ENCODE assay signal across 9 cellular contexts in the genomic region with DNA sequence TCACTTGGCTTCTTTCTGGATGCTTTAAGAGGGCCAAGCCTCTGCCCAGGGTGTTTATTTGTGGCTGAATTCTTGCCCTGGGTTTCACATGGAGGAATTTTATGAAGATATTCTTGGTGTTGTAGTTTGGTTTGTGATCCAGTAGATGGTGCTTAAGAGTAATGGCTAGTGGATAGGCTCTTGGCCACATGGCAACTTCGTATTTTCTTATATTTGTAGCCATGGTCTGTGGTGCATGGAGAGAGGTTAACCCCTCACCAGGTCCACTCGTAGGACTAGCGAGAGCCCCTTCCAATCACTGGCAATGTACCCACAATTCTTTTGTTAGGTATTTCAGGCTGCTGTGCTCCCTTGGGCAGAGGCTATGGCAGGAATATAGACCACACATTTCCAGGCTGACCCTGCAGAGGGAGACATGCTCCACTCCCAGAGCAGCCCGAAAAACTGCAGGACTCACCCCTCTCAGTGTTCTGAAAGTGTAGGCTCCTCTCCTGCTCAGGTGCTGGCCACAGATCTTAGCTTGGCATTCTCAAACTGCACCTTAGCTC.
DNase-seq lines count a peak whose midpoint lies in the region; ATAC-seq, FAIRE-seq and TF ChIP-seq lines count a peak whose summit lies in the region.
"Had no signal": no experiment of that assay in that cellular context is flagged by ENCODE, and none has a peak within 500 bp of the region (broad histone marks: within the 10 kb centered on the region; RNA-seq: fewer than 3 reads in every experiment).

No MANE protein-coding gene starts in this region.

- no peaks in the 10 kb centered on the region for H3K27me3 ChIP-seq in MM.1S (replicated peaks; ENCODE audit: insufficient read depth, low read length)
- H3K27me3 ChIP-seq in mammary epithelial cell (ENCODE audit: insufficient read depth, low read length) = no peaks in the 10 kb centered on the region
- H3K27me3 ChIP-seq in pancreas = no peaks in the 10 kb centered on the region
- H3K27me3 ChIP-seq: stomach had no signal

- no TSS peak for BruUV-seq in mammary epithelial cell (replicated peaks; lab: Mats Ljungman, UMichigan)

- DNase-seq in MM.1S (peak; percentile 24), mammary epithelial cell (peak; percentile 56), pancreas (no peak), nucleus accumbens (lab: John Stamatoyannopoulos, UW) (no peak), globus pallidus (ENCODE audit: low spot score) (no peak), C1 segment of cervical spinal cord (lab: John Stamatoyannopoulos, UW) (no peak)
- no peak for DNase-seq in stimulated activated CD4-positive, alpha-beta T cell treated with anti-CD3 and anti-CD28 coated beads, Interleukin-12 subunit alpha, Interleukin-12 subunit beta, amount 100 ng/mL, for 4 hours
- DNase-seq: stomach had no signal

- H3K4me1 ChIP-seq in MM.1S (ENCODE audit: low read length) (no peaks in the 10 kb centered on the region), mammary epithelial cell (ENCODE audit: insufficient read depth, low read length) (no peaks in the 10 kb centered on the region), pancreas (no peaks in the 10 kb centered on the region)
- H3K4me1 ChIP-seq: stomach had no signal

- peak in 3 of 4 donors; percentile 38 to 63 (median 55) for ATAC-seq in pancreas

- H3K79me2 ChIP-seq in MM.1S (ENCODE audit: low read length) (no peaks in the 10 kb centered on the region), mammary epithelial cell (ENCODE audit: insufficient read depth, low read length) (no peaks in the 10 kb centered on the region)

- no peaks in the 10 kb centered on the region for H3F3A ChIP-seq in MM.1S (ENCODE audit: insufficient read depth, low read length)

- H3K9me2 ChIP-seq in MM.1S (replicated peaks; ENCODE audit: insufficient read depth, low read length) = no peaks in the 10 kb centered on the region

- in situ Hi-C loops in mammary epithelial cell (cut with MboI; ENCODE audit: low sequenced_read_pairs in 2 of 2) = no loop called here

- 0 out of 2 replicates have a peak overlapping the region, but pooled peaks have one; percentile 7 for H2AFZ ChIP-seq in MM.1S (ENCODE audit: low read length)
- peak overlapping the region; percentile 66 for H2AFZ ChIP-seq in mammary epithelial cell (ENCODE audit: low read depth, low read length)

- dilution Hi-C loops in mammary epithelial cell (cut with HindIII; ENCODE audit: low sequenced_read_pairs) = no loop called here

- WGBS in mammary epithelial cell (ENCODE audit: low coverage, missing lambda C conversion rate) = 83% methylated on average over 3 of the region's 4 CpGs
- 56 to 66% methylated on average over 4 of the region's 4 CpGs for WGBS in pancreas, 2 donors

- intact Hi-C loops in mammary epithelial cell (cut with micrococcal nuclease) (loop anchor here (1.0 to 5.0 kb wide), 9 partner anchors 228 to 1286 kb away; no protein-coding TSS in a partner anchor), pancreas (cut with DNase I) (no loop called here)

- H3K9me3 ChIP-seq in MM.1S (replicated peaks; ENCODE audit: insufficient read depth, low read length) (no peaks in the 10 kb centered on the region), mammary epithelial cell (replicated peaks; ENCODE audit: insufficient read depth, low read length) (peaks cover 6% of the 10 kb centered on the region), pancreas (peaks cover 0 to 3% (median 0%) of the 10 kb centered on the region in 4 donors)
- H3K9me3 ChIP-seq: stomach had no signal

- H4K20me1 ChIP-seq in MM.1S (ENCODE audit: insufficient read depth, low read length) (no peaks in the 10 kb centered on the region), mammary epithelial cell (ENCODE audit: insufficient read depth, low read length) (no peaks in the 10 kb centered on the region)

- no peak for FAIRE-seq in pancreas (lab: Jason Lieb, UNC)

- H3K36me3 ChIP-seq in MM.1S (replicated peaks; ENCODE audit: insufficient read depth, low read length) (no peaks in the 10 kb centered on the region), mammary epithelial cell (ENCODE audit: insufficient read depth, low read length) (no peaks in the 10 kb centered on the region), pancreas (no peaks in the 10 kb centered on the region)
- H3K36me3 ChIP-seq: stomach had no signal

- peak overlapping the region; percentile 30; the same call in 1 of the 2 replicates for H3K4me2 ChIP-seq in MM.1S (ENCODE audit: low read depth, low read length)
- H3K4me2 ChIP-seq in mammary epithelial cell (ENCODE audit: insufficient read depth, low read depth, low read length) = no peak overlapping the region

- CTCF ChIA-PET in mammary epithelial cell (lab: Charles Lee; ENCODE audit: low non-redundant PET) = interaction anchor here (0.6 to 0.7 kb wide), 5 partner anchors 437 to 1264 kb away, joined by 3 to 7 read pairs (median 3); no protein-coding TSS in a partner anchor

- no peak overlapping the region for H3K9ac ChIP-seq in MM.1S (ENCODE audit: low read length)
- H3K9ac ChIP-seq in mammary epithelial cell (ENCODE audit: insufficient read depth, low read length) = no peak overlapping the region

- H3K27ac ChIP-seq in MM.1S (ENCODE audit: low read length) (no peak overlapping the region), mammary epithelial cell (ENCODE audit: insufficient read depth, low read depth, low read length) (no peak overlapping the region), pancreas (no peak overlapping the region)
- H3K27ac ChIP-seq: stomach had no signal

- TF ChIP-seq CTCF in GM12874 (IDR thresholded peaks at IDR 0.05; ENCODE audit: insufficient read depth, low read depth, low read length) = peak; percentile 17; the same call in 1 of the 2 replicates
- TF ChIP-seq CTCF in MM.1S (IDR thresholded peaks at IDR 0.05; ENCODE audit: low read length) = peak; percentile 56
- peak; percentile 40 to 54 for TF ChIP-seq CTCF in mammary epithelial cell (conservative IDR thresholded peaks at IDR 0.05 in 1 of 2, IDR thresholded peaks at IDR 0.05 in 1 of 2; ENCODE audit: extremely low read depth in 1 of 2, insufficient read depth in 1 of 2, low read depth in 1 of 2, low read length in 2 of 2)
- TF ChIP-seq CTCF in pancreas (IDR thresholded peaks at IDR 0.05) = peak in 1 of 4 donors; percentile 10

- H3K4me3 ChIP-seq in MM.1S (ENCODE audit: low read length) (no peak overlapping the region), mammary epithelial cell (replicated peaks in 1 of 3; ENCODE audit: insufficient read depth in 1 of 3, low read depth in 2 of 3, low read length in 3 of 3) (no peak overlapping the region), pancreas (no peak overlapping the region)
- H3K4me3 ChIP-seq: stomach had no signal

Comparison
In these comparisons a context has a peak if more than half of its experiments do, and no peak if none do; other contexts are left out.
1. DNase-seq: peak in MM.1S (single experiment) and mammary epithelial cell (single experiment); none in pancreas (0 of 6), stimulated activated CD4-positive, alpha-beta T cell treated with anti-CD3 and anti-CD28 coated beads, Interleukin-12 subunit alpha, Interleukin-12 subunit beta, amount 100 ng/mL, for 4 hours (single experiment), nucleus accumbens (0 of 56), globus pallidus (single experiment) and C1 segment of cervical spinal cord (0 of 14).